27 cellular contexts compared by ENCODE assay signal in the genomic region with DNA sequence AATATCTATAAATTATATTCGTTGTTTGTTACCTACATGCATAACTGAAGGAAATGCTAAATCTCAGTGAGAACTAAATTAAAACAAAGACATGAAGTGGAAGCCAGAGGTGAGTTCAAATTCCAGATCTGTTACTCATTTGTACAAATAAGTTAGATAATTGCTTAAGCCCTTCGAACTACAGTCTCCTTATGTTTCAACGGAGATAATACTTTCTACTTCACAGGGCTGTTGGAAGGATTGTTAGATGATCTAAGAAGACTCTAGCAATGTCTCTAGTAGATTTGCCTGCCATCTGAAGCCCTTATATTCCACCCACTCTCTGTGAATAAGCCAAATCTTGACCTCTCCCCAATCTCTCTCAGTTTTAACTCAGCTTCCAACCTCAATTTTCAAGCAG.
A peak's percentile ranks its signal among the peaks of the same experiment; 100 is the strongest.
DNase-seq lines count a peak whose midpoint lies in the region; TF ChIP-seq lines count a peak whose summit lies in the region.
"Had no signal": no experiment of that assay in that cellular context is flagged by ENCODE, and none has a peak within 500 bp of the region (broad histone marks: within the 10 kb centered on the region; RNA-seq: fewer than 3 reads in every experiment).

No MANE protein-coding gene starts in this region.

- H3K4me2 ChIP-seq in hepatocyte, result peak overlapping the region; percentile 5
- no peak overlapping the region for H3K4me2 ChIP-seq in osteoblast (ENCODE audit: insufficient read depth, low read length)

- H3K79me2 ChIP-seq in hepatocyte, result no peaks in the 10 kb centered on the region
- H3K79me2 ChIP-seq in osteoblast (ENCODE audit: insufficient read depth, low read length), result no peaks in the 10 kb centered on the region

- no peak for TF ChIP-seq POLR2A in spleen (IDR thresholded peaks at IDR 0.05)

- DNase-seq in HT1080 (ENCODE audit: low read depth) (peak; percentile 34), amniotic epithelial cell (ENCODE audit: low read depth) (peak; percentile 12), hepatocyte (ENCODE audit: low spot score) (no peak), osteoblast (ENCODE audit: insufficient read length, low spot score, missing footprints) (peak; percentile 17), spleen (no peak), GM13977 (ENCODE audit: low spot score) (no peak)
- DNase-seq in effector CD4-positive, alpha-beta T cell, result no peak
- DNase-seq in activated CD4-positive, alpha-beta T cell treated with anti-CD3 and anti-CD28 coated beads, Interleukin-2, amount 50 U/mL, for 1 hour, result no peak
- DNase-seq: activated CD4-positive, CD25-positive, alpha-beta regulatory T cell; activated naive CD4-positive, alpha-beta T cell treated with Interleukin-2 at 50 U/mL for 16 hours; glutamatergic neuron; islet precursor cell; natural killer cell; NCI-H1436 treated with DMSO at 0.1 percent for 48 hours; NCI-H2081 treated with DMSO at 0.1 percent for 48 hours; NCI-H748 treated with DMSO at 0.1 percent for 48 hours; occipital lobe; psoas muscle; stimulated activated naive CD4-positive, alpha-beta T cell; T-helper 1 cell; testis had no signal

- H3K9me2 ChIP-seq in hepatocyte (replicated peaks; ENCODE audit: insufficient read depth), result no peaks in the 10 kb centered on the region

- H3K9me3 ChIP-seq in hepatocyte (ENCODE audit: low read depth), result no peaks in the 10 kb centered on the region
- no peaks in the 10 kb centered on the region for H3K9me3 ChIP-seq in osteoblast (ENCODE audit: low read depth, low read length)
- H3K9me3 ChIP-seq in spleen, result no peaks in the 10 kb centered on the region
- H3K9me3 ChIP-seq: Caco-2, HAP-1, psoas muscle, testis had no signal

- H3K27ac ChIP-seq in hepatocyte (no peak overlapping the region), osteoblast (ENCODE audit: low read depth, low read length) (no peak overlapping the region), spleen (no peak overlapping the region)
- H3K27ac ChIP-seq: C4-2B, HL-60, psoas muscle, SK-N-MC, testis had no signal

- H4K20me1 ChIP-seq in hepatocyte (ENCODE audit: insufficient read depth, poor library complexity, severe bottlenecking) (no peaks in the 10 kb centered on the region), osteoblast (ENCODE audit: insufficient read depth, low read length) (no peaks in the 10 kb centered on the region)

- no peaks in the 10 kb centered on the region for H3K27me3 ChIP-seq in hepatocyte
- no peaks in the 10 kb centered on the region for H3K27me3 ChIP-seq in osteoblast (ENCODE audit: insufficient read depth, low read length)
- no peaks in the 10 kb centered on the region for H3K27me3 ChIP-seq in spleen (replicated peaks in 1 of 7)
- H3K27me3 ChIP-seq: testis had no signal

- H3K4me3 ChIP-seq in hepatocyte (no peak overlapping the region), osteoblast (ENCODE audit: insufficient read depth, low read length) (no peak overlapping the region), spleen (no peak overlapping the region)
- H3K4me3 ChIP-seq: HAP-1, lung, psoas muscle, SK-N-MC, testis had no signal

- intact Hi-C loops in spleen (cut with DNase I; ENCODE audit: low total_unique reads), result no loop called here

- in situ Hi-C loops in GM13977 (cut with MboI; ENCODE audit: low pct_unique_long_range_greater_than_20kb, low sequenced_read_pairs, unreplicated experiment), result no loop called here

- H3K4me1 ChIP-seq in hepatocyte (ENCODE audit: insufficient read depth), result peaks cover 10% of the 10 kb centered on the region
- no peaks in the 10 kb centered on the region for H3K4me1 ChIP-seq in osteoblast (ENCODE audit: insufficient read depth, low read length)
- no peaks in the 10 kb centered on the region for H3K4me1 ChIP-seq in spleen
- H3K4me1 ChIP-seq: HAP-1, psoas muscle, testis had no signal

- TF ChIP-seq CTCF in hepatocyte (IDR thresholded peaks at IDR 0.05; ENCODE audit: poor library complexity), result no peak
- no peak for TF ChIP-seq CTCF in osteoblast (IDR thresholded peaks at IDR 0.05; ENCODE audit: extremely low read depth, low read depth, low read length)
- no peak for TF ChIP-seq CTCF in spleen (IDR thresholded peaks at IDR 0.05 in 8 of 11, conservative IDR thresholded peaks at IDR 0.05 in 3 of 11)
- no peak for TF ChIP-seq CTCF in GM13977 (IDR thresholded peaks at IDR 0.05; ENCODE audit: extremely low read depth, insufficient read depth, missing control alignments)

- H3K36me3 ChIP-seq in hepatocyte (replicated peaks; ENCODE audit: insufficient read depth, low read depth), result no peaks in the 10 kb centered on the region
- no peaks in the 10 kb centered on the region for H3K36me3 ChIP-seq in osteoblast (ENCODE audit: insufficient read depth, low read length)
- H3K36me3 ChIP-seq in spleen, result no peaks in the 10 kb centered on the region
- H3K36me3 ChIP-seq: HAP-1 had no signal

- H2AFZ ChIP-seq in hepatocyte (no peak overlapping the region), osteoblast (ENCODE audit: low read length) (no peak overlapping the region)

- 50% methylated on average over 3 of the region's 3 CpGs for WGBS in hepatocyte (ENCODE audit: low lambda C conversion rate, missing lambda C conversion rate)
- 83 to 97% (median 87%) methylated on average over 3 of the region's 3 CpGs for WGBS in spleen, 5 donors

Comparison
In these comparisons a context has a peak if more than half of its experiments do, and no peak if none do; other contexts are left out.
1. DNase-seq: peak in HT1080 (single experiment), amniotic epithelial cell (single experiment) and osteoblast (single experiment); none in hepatocyte (single experiment), effector CD4-positive, alpha-beta T cell (single experiment), spleen (single experiment), activated CD4-positive, alpha-beta T cell treated with anti-CD3 and anti-CD28 coated beads, Interleukin-2, amount 50 U/mL, for 1 hour (single experiment) and GM13977 (single experiment).